Comparison of ENCODE assay signal across 8 cellular contexts in genomic region chr9:128066713-128067621, GRCh38. TPM values are rescaled to one million over a fixed set of nuclear protein-coding genes. Genes with fewer than 3 reads are reported as not detected.
DNase-seq lines count a peak whose midpoint lies in the region; ATAC-seq and TF ChIP-seq lines count a peak whose summit lies in the region.

A gene with protein sequence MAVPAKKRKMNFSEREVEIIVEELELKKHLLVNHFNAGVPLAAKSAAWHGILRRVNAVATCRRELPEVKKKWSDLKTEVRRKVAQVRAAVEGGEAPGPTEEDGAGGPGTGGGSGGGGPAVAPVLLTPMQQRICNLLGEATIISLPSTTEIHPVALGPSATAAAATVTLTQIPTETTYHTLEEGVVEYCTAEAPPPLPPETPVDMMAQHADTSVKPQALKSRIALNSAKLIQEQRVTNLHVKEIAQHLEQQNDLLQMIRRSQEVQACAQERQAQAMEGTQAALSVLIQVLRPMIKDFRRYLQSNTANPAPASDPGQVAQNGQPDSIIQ (minus strand): TSS chr9:128067320. CDS start chr9:128067101, 219 bp downstream.

- H3K4me1 ChIP-seq in PC-3 (ENCODE audit: insufficient read depth, low read length): peaks cover 25% of the 10 kb centered on the region
- H3K4me1 ChIP-seq in mucosa of rectum (ENCODE audit: control insufficient read depth in 2 of 2, insufficient read depth in 2 of 2, low read length in 2 of 2): peaks cover 20 to 27% of the 10 kb centered on the region in 2 donors

- no peaks in the 10 kb centered on the region for H3K27me3 ChIP-seq in PC-3 (ENCODE audit: low read length)
- no peaks in the 10 kb centered on the region for H3K27me3 ChIP-seq in mucosa of rectum (ENCODE audit: control insufficient read depth in 2 of 2, insufficient read depth in 2 of 2, low read length in 2 of 2)

- H3K9ac ChIP-seq in PC-3 (ENCODE audit: low read length) (peak within 1 kb of the TSS; percentile 93), mucosa of rectum (ENCODE audit: low read depth in 1 of 2, low read length in 2 of 2) (peak within 1 kb of the TSS; percentile 97 to 98)

- BruUV-seq in PC-3 (replicated peaks; lab: Mats Ljungman, UMichigan): TSS peak; percentile 45

- TF ChIP-seq CTCF in PC-3 (conservative IDR thresholded peaks at IDR 0.05; ENCODE audit: low read depth, low read length): no peak

- DNase-seq in DMS114 treated with DMSO at 0.1 percent for 48 hours (lab: John Stamatoyannopoulos, UW; ENCODE audit: unreplicated experiment) (peak; percentile 97), PC-3 (peak; percentile 98), erythroblast (lab: John Stamatoyannopoulos, UW) (peak; percentile 99)
- peak; percentile 95 for DNase-seq in activated T-cell treated with anti-CD3 and anti-CD28 coated beads, Interleukin-2, amount 50 U/mL, for 1 hour
- peak; percentile 97 for DNase-seq in stimulated activated CD8-positive, alpha-beta memory T cell treated with anti-CD3 and anti-CD28 coated beads, Interleukin-4, amount 100 ng/mL, for 48 hours

- no peak; the same call in 1 of the 2 replicates for TF ChIP-seq EP300 in Ishikawa (IDR thresholded peaks at IDR 0.05; ENCODE audit: borderline replicate concordance)

- CTCF ChIA-PET in PC-3 (lab: Charles Lee): interaction anchor here (0.7 kb wide), 1 partner anchor 58 kb away, joined by 3 read pairs; no protein-coding TSS in a partner anchor

- H3K9me3 ChIP-seq in PC-3 (ENCODE audit: low read length) (no peaks in the 10 kb centered on the region), mucosa of rectum (ENCODE audit: control insufficient read depth in 2 of 2, low read length in 2 of 2) (no peaks in the 10 kb centered on the region)

- peak within 1 kb of the TSS; percentile 95 for H2AFZ ChIP-seq in PC-3 (ENCODE audit: low read length)

- peak within 1 kb of the TSS; percentile 99 for H3K4me2 ChIP-seq in PC-3 (ENCODE audit: low read length)

- intact Hi-C loops in PC-3 (cut with micrococcal nuclease): no loop called here

- peaks cover 4% of the 10 kb centered on the region for H3F3A ChIP-seq in PC-3 (ENCODE audit: low read length, unreplicated experiment)

- peak; percentile 3 for TF ChIP-seq POLR2A in erythroblast (IDR thresholded peaks at IDR 0.05; ENCODE audit: low read length)

- peak within 1 kb of the TSS; percentile 96 for H3K27ac ChIP-seq in PC-3 (ENCODE audit: low read length)
- H3K27ac ChIP-seq in mucosa of rectum (ENCODE audit: low read depth in 2 of 2, low read length in 2 of 2): peak within 1 kb of the TSS; percentile 99 to 100

- H4K20me1 ChIP-seq in PC-3 (ENCODE audit: low read length): no peaks in the 10 kb centered on the region

- POLR2A ChIA-PET in PC-3 (lab: Charles Lee; ENCODE audit: unreplicated experiment): interaction anchor here (0.7 to 1.0 kb wide), 2 partner anchors 12 to 28 kb away, joined by 3 to 4 read pairs; no protein-coding TSS in a partner anchor

- ATAC-seq in GM21576 (IDR thresholded peaks at IDR 0.05; ENCODE audit: unreplicated experiment) (peak; percentile 62), PC-3 (peak; percentile 77)

- no peaks in the 10 kb centered on the region for H3K9me2 ChIP-seq in PC-3 (replicated peaks; ENCODE audit: low read length)

- TF ChIP-seq RAD21 in Ishikawa (IDR thresholded peaks at IDR 0.05; ENCODE audit: low read depth): no peak

- H3K36me3 ChIP-seq in PC-3 (ENCODE audit: low read depth, low read length) (no peaks in the 10 kb centered on the region), mucosa of rectum (ENCODE audit: control insufficient read depth in 2 of 2, insufficient read depth in 2 of 2, low read length in 2 of 2) (peaks cover 8% of the 10 kb centered on the region in 2 donors)

- H3K4me3 ChIP-seq in PC-3 (ENCODE audit: low read length) (peak within 1 kb of the TSS; percentile 95), mucosa of rectum (ENCODE audit: low read length in 2 of 2) (peak within 1 kb of the TSS; percentile 95 to 96)

- peaks cover 54% of the 10 kb centered on the region for H3K79me2 ChIP-seq in PC-3 (ENCODE audit: low read length)

TF ChIP-seq in Ishikawa, 13 proteins besides CTCF, POLR2A, EP300 and RAD21:
- no peak for TF ChIP-seq CEBPB (IDR thresholded peaks at IDR 0.05)
- TF ChIP-seq MAX (IDR thresholded peaks at IDR 0.05): peak; percentile 36
- peak; percentile 16; the same call in 1 of the 2 replicates for TF ChIP-seq EGR1 (IDR thresholded peaks at IDR 0.05)
- peak; percentile 82 for TF ChIP-seq YY1 (IDR thresholded peaks at IDR 0.05; ENCODE audit: low read depth)
- TF ChIP-seq CREB1 (IDR thresholded peaks at IDR 0.05; ENCODE audit: low read depth): peak; percentile 56
- no peak for TF ChIP-seq FOXM1 (IDR thresholded peaks at IDR 0.05; ENCODE audit: borderline replicate concordance, low read depth)
- peak; percentile 43; the same call in 1 of the 2 replicates for TF ChIP-seq ZBTB7A (IDR thresholded peaks at IDR 0.05; ENCODE audit: low read depth)
- TF ChIP-seq TEAD4 (IDR thresholded peaks at IDR 0.05): no peak
- peak; percentile 38 for TF ChIP-seq TAF1 (IDR thresholded peaks at IDR 0.05; ENCODE audit: low read depth)
- TF ChIP-seq, protein P1, sequence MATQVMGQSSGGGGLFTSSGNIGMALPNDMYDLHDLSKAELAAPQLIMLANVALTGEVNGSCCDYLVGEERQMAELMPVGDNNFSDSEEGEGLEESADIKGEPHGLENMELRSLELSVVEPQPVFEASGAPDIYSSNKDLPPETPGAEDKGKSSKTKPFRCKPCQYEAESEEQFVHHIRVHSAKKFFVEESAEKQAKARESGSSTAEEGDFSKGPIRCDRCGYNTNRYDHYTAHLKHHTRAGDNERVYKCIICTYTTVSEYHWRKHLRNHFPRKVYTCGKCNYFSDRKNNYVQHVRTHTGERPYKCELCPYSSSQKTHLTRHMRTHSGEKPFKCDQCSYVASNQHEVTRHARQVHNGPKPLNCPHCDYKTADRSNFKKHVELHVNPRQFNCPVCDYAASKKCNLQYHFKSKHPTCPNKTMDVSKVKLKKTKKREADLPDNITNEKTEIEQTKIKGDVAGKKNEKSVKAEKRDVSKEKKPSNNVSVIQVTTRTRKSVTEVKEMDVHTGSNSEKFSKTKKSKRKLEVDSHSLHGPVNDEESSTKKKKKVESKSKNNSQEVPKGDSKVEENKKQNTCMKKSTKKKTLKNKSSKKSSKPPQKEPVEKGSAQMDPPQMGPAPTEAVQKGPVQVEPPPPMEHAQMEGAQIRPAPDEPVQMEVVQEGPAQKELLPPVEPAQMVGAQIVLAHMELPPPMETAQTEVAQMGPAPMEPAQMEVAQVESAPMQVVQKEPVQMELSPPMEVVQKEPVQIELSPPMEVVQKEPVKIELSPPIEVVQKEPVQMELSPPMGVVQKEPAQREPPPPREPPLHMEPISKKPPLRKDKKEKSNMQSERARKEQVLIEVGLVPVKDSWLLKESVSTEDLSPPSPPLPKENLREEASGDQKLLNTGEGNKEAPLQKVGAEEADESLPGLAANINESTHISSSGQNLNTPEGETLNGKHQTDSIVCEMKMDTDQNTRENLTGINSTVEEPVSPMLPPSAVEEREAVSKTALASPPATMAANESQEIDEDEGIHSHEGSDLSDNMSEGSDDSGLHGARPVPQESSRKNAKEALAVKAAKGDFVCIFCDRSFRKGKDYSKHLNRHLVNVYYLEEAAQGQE (IDR thresholded peaks at IDR 0.05; ENCODE audit: low read depth): no peak
- TF ChIP-seq NFIC (IDR thresholded peaks at IDR 0.05): no peak
- TF ChIP-seq USF1 (IDR thresholded peaks at IDR 0.05): no peak
- 0 out of 2 replicates have a peak, but pooled peaks have one; percentile 27 for TF ChIP-seq TCF12 (IDR thresholded peaks at IDR 0.05; ENCODE audit: low read depth)

RNA-seq across cellular contexts. Expression of the gene that starts here (rescaled TPM):
- total RNA-seq in PC-3 (2014; rRNA removed): 8.4 and 11.1 TPM in 2 replicates

Comparison
In these comparisons a context has a peak if more than half of its experiments do, and no peak if none do; other contexts are left out.
1. Peak in every context shown above with its lines: DNase-seq, ATAC-seq, H3K4me3 ChIP-seq and H3K27ac ChIP-seq.